Comparison of ENCODE assay signal across 8 cellular contexts in the genomic region with DNA sequence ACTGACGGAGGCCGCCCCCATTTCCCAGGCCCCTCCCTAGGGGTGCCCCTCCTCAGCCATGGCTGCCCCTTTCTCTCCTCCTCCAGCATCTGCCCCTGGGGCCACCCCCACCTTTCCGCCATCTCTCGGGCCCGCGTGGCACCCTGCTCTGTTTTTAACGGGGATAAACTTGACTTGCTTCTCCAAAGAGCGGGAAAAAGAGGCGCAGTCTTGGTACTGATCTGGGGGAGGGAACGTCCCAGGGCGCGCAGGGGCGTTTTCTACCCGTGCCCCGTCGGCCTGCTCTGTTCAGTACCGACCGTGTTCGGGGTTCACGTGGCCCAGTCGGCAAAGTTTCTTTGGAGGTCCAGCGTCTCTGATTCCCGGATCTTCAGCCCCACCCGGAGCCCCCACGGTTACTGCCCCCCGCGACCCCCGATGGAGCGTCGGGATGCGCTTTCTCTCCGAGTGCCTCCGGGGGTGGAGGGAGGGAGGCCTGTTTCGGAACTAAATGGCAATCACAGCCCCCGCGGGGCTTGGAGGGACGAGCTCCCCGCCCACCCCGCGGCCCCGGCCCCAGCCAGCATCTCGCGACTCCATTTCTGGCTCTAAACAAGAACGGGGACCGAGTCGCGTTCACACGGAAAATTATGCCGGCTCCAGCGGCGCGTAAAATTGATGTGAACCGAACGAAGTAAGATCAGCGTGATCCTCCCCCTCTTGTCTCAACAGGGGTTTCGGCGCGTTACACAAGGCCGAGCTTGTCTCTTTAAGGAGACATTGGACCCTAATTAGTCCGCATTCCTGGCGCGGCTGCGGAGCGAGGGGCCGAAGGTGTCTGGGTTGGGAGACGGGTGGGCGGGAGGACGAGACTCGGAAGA. TPM values are rescaled to one million over a fixed set of nuclear protein-coding genes. Genes with fewer than 3 reads are reported as not detected.
A peak's percentile ranks its signal among the peaks of the same experiment; 100 is the strongest.
DNase-seq lines count a peak whose midpoint lies in the region; ATAC-seq lines count a peak whose summit lies in the region.

No MANE protein-coding gene starts in this region.

- H3K4me3 ChIP-seq in HUES48 (ENCODE audit: low read depth, low read length) = peak overlapping the region; percentile 81
- H3K4me3 ChIP-seq in mesendoderm (ENCODE audit: low read length) = peak overlapping the region; percentile 78

- H2AK5ac ChIP-seq in mesendoderm (ENCODE audit: low read length) = no peak overlapping the region

- no peaks in the 10 kb centered on the region for H3K9me3 ChIP-seq in HUES48 (ENCODE audit: control insufficient read depth, insufficient read depth, low read length)

- no peak overlapping the region for H3K4me3 Mint-ChIP-seq in stimulated activated naive CD8-positive, alpha-beta T cell treated with anti-CD3 and anti-CD28 coated beads, Interleukin-15, amount 100 ng/mL, for 72 hours

- H3K4ac ChIP-seq in mesendoderm (ENCODE audit: low read depth, low read length) = peak overlapping the region; percentile 99

- H2BK15ac ChIP-seq in mesendoderm (replicated peaks; ENCODE audit: low read depth) = peak overlapping the region; percentile 59

- peak overlapping the region; percentile 86 for H3K9ac ChIP-seq in HUES48 (ENCODE audit: low read depth, low read length)
- peak overlapping the region; percentile 95 for H3K9ac ChIP-seq in mesendoderm (ENCODE audit: low read length)

- H2BK120ac ChIP-seq in mesendoderm (ENCODE audit: low read depth, low read length) = peak overlapping the region; percentile 63

- H4K8ac ChIP-seq in mesendoderm (ENCODE audit: low read depth, low read length) = no peak overlapping the region

- H4K5ac ChIP-seq in mesendoderm (ENCODE audit: low read length) = no peak overlapping the region

- peaks cover 3% of the 10 kb centered on the region; the same call in 1 of the 2 replicates for H3K36me3 ChIP-seq in HUES48 (ENCODE audit: control insufficient read depth, insufficient read depth, low read length)
- no peaks in the 10 kb centered on the region for H3K36me3 ChIP-seq in mesendoderm (ENCODE audit: control insufficient read depth, insufficient read depth, low read length)

- H3K27me3 Mint-ChIP-seq in stimulated activated naive CD8-positive, alpha-beta T cell treated with anti-CD3 and anti-CD28 coated beads, Interleukin-15, amount 100 ng/mL, for 72 hours = no peaks in the 10 kb centered on the region

- WGBS in mesendoderm (ENCODE audit: extremely low coverage, insufficient coverage, low lambda C conversion rate) = no CpG with 5 or more reads among the region's 69 CpGs

- H3K79me1 ChIP-seq in mesendoderm (ENCODE audit: low read length) = peaks cover 2% of the 10 kb centered on the region

- peak overlapping the region; percentile 88 for H2BK5ac ChIP-seq in mesendoderm (ENCODE audit: low read length)

- H3K4me2 ChIP-seq in mesendoderm (ENCODE audit: low read length) = peak overlapping the region; percentile 85

- peaks cover 30% of the 10 kb centered on the region for H3K4me1 Mint-ChIP-seq in stimulated activated naive CD8-positive, alpha-beta T cell treated with anti-CD3 and anti-CD28 coated beads, Interleukin-15, amount 100 ng/mL, for 72 hours

- peak overlapping the region; percentile 92 for H3K56ac ChIP-seq in mesendoderm (ENCODE audit: low read length)

- H3K79me2 ChIP-seq in mesendoderm (ENCODE audit: control insufficient read depth, insufficient read depth, low read length) = peaks cover 12% of the 10 kb centered on the region

- H3K27me3 ChIP-seq in HUES48 (ENCODE audit: control insufficient read depth, insufficient read depth, low read length) (no peaks in the 10 kb centered on the region), mesendoderm (ENCODE audit: insufficient read depth, low read length, poor library complexity) (no peaks in the 10 kb centered on the region)

- H3K9me3 Mint-ChIP-seq in stimulated activated naive CD8-positive, alpha-beta T cell treated with anti-CD3 and anti-CD28 coated beads, Interleukin-15, amount 100 ng/mL, for 72 hours = no peaks in the 10 kb centered on the region

- H3K27ac ChIP-seq in HUES48 (ENCODE audit: low read depth, low read length) (peak overlapping the region; percentile 98), mesendoderm (ENCODE audit: low read depth, low read length) (peak overlapping the region; percentile 97)

- peak overlapping the region in 1 of 2 donors; percentile 95 for H3K27ac Mint-ChIP-seq in stimulated activated naive CD8-positive, alpha-beta T cell treated with anti-CD3 and anti-CD28 coated beads, Interleukin-15, amount 100 ng/mL, for 72 hours

- DNase-seq in COLO829 (ENCODE audit: low spot score) (peak; percentile 26), mesendoderm (peak; percentile 71), GM19240 (ENCODE audit: insufficient read length, low spot score) (no peak), kidney tubule cell (ENCODE audit: low spot score) (no peak)
- DNase-seq in activated CD4-positive, alpha-beta T cell treated with anti-CD3 and anti-CD28 coated beads, Interleukin-2, amount 50 U/mL, for 1 hour = peak; percentile 34
- peak; percentile 26 for DNase-seq in effector CD8-positive, alpha-beta T cell (lab: John Stamatoyannopoulos, UW)
- peak; percentile 48 to 61 for DNase-seq in stimulated activated naive CD8-positive, alpha-beta T cell treated with anti-CD3 and anti-CD28 coated beads, Interleukin-15, amount 100 ng/mL, for 72 hours

- ATAC-seq in stimulated activated naive CD8-positive, alpha-beta T cell treated with anti-CD3 and anti-CD28 coated beads, Interleukin-15, amount 100 ng/mL, for 72 hours = peak; percentile 8

- H3K18ac ChIP-seq in mesendoderm (ENCODE audit: low read length) = peak overlapping the region; percentile 82

- H3K4me1 ChIP-seq in HUES48 (ENCODE audit: control insufficient read depth, insufficient read depth, low read length) (peaks cover 23% of the 10 kb centered on the region), mesendoderm (ENCODE audit: control insufficient read depth, low read depth, low read length) (peaks cover 2% of the 10 kb centered on the region)

- H3K23ac ChIP-seq in mesendoderm (ENCODE audit: low read length) = peak overlapping the region; percentile 94

RNA-seq across cellular contexts. Expression of gene TLE4, which starts 1.1 kb away (rescaled TPM):
- polyA plus RNA-seq in mesendoderm (2013, experiment 1 of 2) = 30.5 TPM
- polyA plus RNA-seq in mesendoderm (2013, experiment 2 of 2) = 31.6 TPM

Comparison
In these comparisons a context has a peak if more than half of its experiments do, and no peak if none do; other contexts are left out.
1. DNase-seq: peak in COLO829 (single experiment), activated CD4-positive, alpha-beta T cell treated with anti-CD3 and anti-CD28 coated beads, Interleukin-2, amount 50 U/mL, for 1 hour (single experiment), effector CD8-positive, alpha-beta T cell (single experiment), mesendoderm (single experiment) and stimulated activated naive CD8-positive, alpha-beta T cell treated with anti-CD3 and anti-CD28 coated beads, Interleukin-15, amount 100 ng/mL, for 72 hours (2 of 2); none in GM19240 (single experiment) and kidney tubule cell (single experiment).